Comparison of ENCODE assay signal across 15 cellular contexts in the genomic region with DNA sequence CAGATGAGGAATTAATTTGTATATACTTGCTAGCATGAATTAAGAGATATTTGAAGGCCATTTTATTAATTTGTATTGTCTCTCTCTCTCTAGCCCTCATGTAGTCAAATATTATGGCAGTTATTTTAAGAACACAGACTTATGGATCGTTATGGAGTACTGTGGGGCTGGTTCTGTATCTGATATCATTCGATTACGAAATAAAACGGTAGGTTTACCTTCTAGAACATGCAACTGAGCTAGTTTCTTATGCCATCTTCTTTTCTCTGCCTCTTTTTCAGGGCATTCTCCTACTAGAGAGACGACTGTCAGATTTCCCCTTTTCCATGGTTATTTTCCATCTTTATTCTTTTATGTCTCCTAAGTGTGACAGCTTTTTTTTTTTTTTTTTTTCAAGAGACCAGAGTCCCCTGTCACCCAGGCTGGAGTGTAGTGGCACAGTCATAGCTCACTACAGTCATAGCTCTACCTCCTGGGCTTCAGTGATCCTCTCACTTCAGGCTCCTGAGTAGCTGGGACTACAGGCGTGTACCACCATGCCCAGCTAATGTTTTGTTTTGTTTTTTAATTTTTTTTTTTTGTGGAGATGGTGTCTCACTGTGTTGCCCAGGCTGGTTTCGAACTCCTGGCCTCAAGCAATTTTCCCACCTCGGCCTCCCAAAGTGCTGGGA. TPM values are rescaled to one million over a fixed set of nuclear protein-coding genes. Genes with fewer than 3 reads are reported as not detected.
DNase-seq lines count a peak whose midpoint lies in the region; ATAC-seq and TF ChIP-seq lines count a peak whose summit lies in the region.
"Had no signal": no experiment of that assay in that cellular context is flagged by ENCODE, and none has a peak within 500 bp of the region (broad histone marks: within the 10 kb centered on the region; RNA-seq: fewer than 3 reads in every experiment).

No MANE protein-coding gene starts in this region.

- CTCF ChIA-PET in activated CD4-positive, alpha-beta T cell treated with anti-CD3 and anti-CD28 coated beads for 36 hours (lab: Charles Lee) = interaction anchor here (0.7 to 1.0 kb wide), 3 partner anchors 12 to 96 kb away, joined by 3 read pairs; a partner anchor contains a TSS
- CTCF ChIA-PET in activated CD4-positive, alpha-beta memory T cell treated with anti-CD3 and anti-CD28 coated beads for 36 hours (lab: Charles Lee) = interaction anchor here (0.6 to 1.4 kb wide), 4 partner anchors 22 to 114 kb away, joined by 3 to 4 read pairs (median 4); a partner anchor contains a TSS

- H3K36me3 Mint-ChIP-seq in activated CD4-positive, alpha-beta T cell treated with anti-CD3 and anti-CD28 coated beads for 36 hours (ENCODE audit: low read depth) = peaks cover 77% of the 10 kb centered on the region
- peaks cover 61 to 67% of the 10 kb centered on the region in 2 donors for H3K36me3 Mint-ChIP-seq in CD14-positive monocyte
- H3K36me3 Mint-ChIP-seq in activated CD4-positive, alpha-beta memory T cell treated with anti-CD3 and anti-CD28 coated beads for 36 hours = peaks cover 58% of the 10 kb centered on the region
- H3K36me3 Mint-ChIP-seq in effector memory CD8-positive, alpha-beta T cell (ENCODE audit: insufficient read depth) = peaks cover 89% of the 10 kb centered on the region

- no peak for TF ChIP-seq CTCF in CD14-positive monocyte (IDR thresholded peaks at IDR 0.05)

- peak; percentile 85 for ATAC-seq in activated CD4-positive, alpha-beta T cell treated with anti-CD3 and anti-CD28 coated beads for 36 hours
- ATAC-seq in effector memory CD8-positive, alpha-beta T cell (replicated peaks) = no peak
- ATAC-seq in GM21528 (IDR thresholded peaks at IDR 0.05; ENCODE audit: low FRiP score, unreplicated experiment) = no peak
- ATAC-seq: foreskin keratinocyte had no signal

- peak; percentile 40 for DNase-seq in activated CD4-positive, alpha-beta T cell treated with anti-CD3 and anti-CD28 coated beads for 36 hours
- DNase-seq in activated CD4-positive, alpha-beta T cell treated with anti-CD3 and anti-CD28 coated beads for 4 hours = no peak
- DNase-seq in CD14-positive monocyte (ENCODE audit: low spot score) = no peak
- peak; percentile 34 for DNase-seq in activated CD4-positive, alpha-beta memory T cell treated with anti-CD3 and anti-CD28 coated beads for 36 hours
- DNase-seq in effector memory CD8-positive, alpha-beta T cell = no peak
- no peak for DNase-seq in NCI-H1092 treated with DMSO at 0.1 percent for 48 hours (lab: John Stamatoyannopoulos, UW)
- no peak for DNase-seq in AG08396 (ENCODE audit: low spot score)
- DNase-seq: foreskin keratinocyte; Karpas-422; NCI-H1930; NCI-H345; retina; stimulated activated CD4-positive, alpha-beta T cell treated with anti-CD3 and anti-CD28 coated beads, Interleukin-4, amount 100 ng/mL, for 4 hours; uterus had no signal

- H3K4me1 Mint-ChIP-seq in activated CD4-positive, alpha-beta T cell treated with anti-CD3 and anti-CD28 coated beads for 36 hours = peaks cover 83% of the 10 kb centered on the region
- peaks cover 53% of the 10 kb centered on the region for H3K4me1 Mint-ChIP-seq in CD14-positive monocyte
- H3K4me1 Mint-ChIP-seq in activated CD4-positive, alpha-beta memory T cell treated with anti-CD3 and anti-CD28 coated beads for 36 hours (ENCODE audit: low read depth) = peaks cover 78% of the 10 kb centered on the region
- peaks cover 37 to 76% of the 10 kb centered on the region in 2 donors for H3K4me1 Mint-ChIP-seq in effector memory CD8-positive, alpha-beta T cell (ENCODE audit: low read depth in 2 of 2)

- no peaks in the 10 kb centered on the region for H3K27me3 Mint-ChIP-seq in activated CD4-positive, alpha-beta T cell treated with anti-CD3 and anti-CD28 coated beads for 36 hours
- H3K27me3 Mint-ChIP-seq in CD14-positive monocyte (ENCODE audit: low read depth in 3 of 3) = peaks cover 0 to 3% (median 1%) of the 10 kb centered on the region in 3 donors
- H3K27me3 Mint-ChIP-seq in activated CD4-positive, alpha-beta memory T cell treated with anti-CD3 and anti-CD28 coated beads for 36 hours = no peaks in the 10 kb centered on the region
- no peaks in the 10 kb centered on the region for H3K27me3 Mint-ChIP-seq in effector memory CD8-positive, alpha-beta T cell

- H3K4me3 Mint-ChIP-seq in activated CD4-positive, alpha-beta T cell treated with anti-CD3 and anti-CD28 coated beads for 36 hours = no peak overlapping the region
- no peak overlapping the region for H3K4me3 Mint-ChIP-seq in CD14-positive monocyte
- no peak overlapping the region for H3K4me3 Mint-ChIP-seq in activated CD4-positive, alpha-beta memory T cell treated with anti-CD3 and anti-CD28 coated beads for 36 hours
- peak overlapping the region; percentile 5 to 18 for H3K4me3 Mint-ChIP-seq in effector memory CD8-positive, alpha-beta T cell

- peak overlapping the region; percentile 95 for H3K27ac Mint-ChIP-seq in activated CD4-positive, alpha-beta T cell treated with anti-CD3 and anti-CD28 coated beads for 36 hours
- H3K27ac Mint-ChIP-seq in CD14-positive monocyte = peak overlapping the region in 6 of 7 donors; percentile 30 to 85 (median 70)
- H3K27ac Mint-ChIP-seq in activated CD4-positive, alpha-beta memory T cell treated with anti-CD3 and anti-CD28 coated beads for 36 hours = peak overlapping the region; percentile 65
- peak overlapping the region; percentile 85 to 96 for H3K27ac Mint-ChIP-seq in effector memory CD8-positive, alpha-beta T cell

- POLR2A ChIA-PET in activated CD4-positive, alpha-beta T cell treated with anti-CD3 and anti-CD28 coated beads for 36 hours (lab: Charles Lee) = interaction anchor here (0.6 to 0.8 kb wide), 2 partner anchors 20 to 25 kb away, joined by 5 to 7 read pairs; no protein-coding TSS in a partner anchor
- POLR2A ChIA-PET in activated CD4-positive, alpha-beta memory T cell treated with anti-CD3 and anti-CD28 coated beads for 36 hours (lab: Charles Lee) = interaction anchor here (0.6 to 0.8 kb wide), 5 partner anchors 11 to 392 kb away, joined by 3 to 5 read pairs (median 4); a partner anchor contains a TSS

- no peaks in the 10 kb centered on the region for H3K9me3 Mint-ChIP-seq in activated CD4-positive, alpha-beta T cell treated with anti-CD3 and anti-CD28 coated beads for 36 hours (ENCODE audit: low read depth)
- no peaks in the 10 kb centered on the region for H3K9me3 Mint-ChIP-seq in CD14-positive monocyte
- no peaks in the 10 kb centered on the region for H3K9me3 Mint-ChIP-seq in activated CD4-positive, alpha-beta memory T cell treated with anti-CD3 and anti-CD28 coated beads for 36 hours
- no peaks in the 10 kb centered on the region for H3K9me3 Mint-ChIP-seq in effector memory CD8-positive, alpha-beta T cell

- intact Hi-C loops in activated CD4-positive, alpha-beta T cell treated with anti-CD3 and anti-CD28 coated beads for 36 hours (cut with DNase I, micrococcal nuclease) = no loop called here
- intact Hi-C loops in CD14-positive monocyte (cut with micrococcal nuclease) = loop anchor here (1.0 to 2.0 kb wide), 2 partner anchors 8 to 15 kb away; a partner anchor contains a TSS
- intact Hi-C loops in activated CD4-positive, alpha-beta memory T cell treated with anti-CD3 and anti-CD28 coated beads for 36 hours (cut with micrococcal nuclease) = no loop called here

RNA-seq across cellular contexts. Expression of a gene that starts 15.6 kb away (rescaled TPM):
- 100 to 1,000 TPM; 156 to 164 TPM for total RNA-seq in activated CD4-positive, alpha-beta T cell treated with anti-CD3 and anti-CD28 coated beads for 36 hours
- polyA plus RNA-seq in CD14-positive monocyte = 100 to 1,000 TPM in 1 of 2 donors, 10 to 100 TPM in 1; 69.9 to 123 TPM
- total RNA-seq in activated CD4-positive, alpha-beta memory T cell treated with anti-CD3 and anti-CD28 coated beads for 36 hours = 100 to 1,000 TPM; 126 to 128 TPM

RNA-seq across cellular contexts. Expression of a gene that starts 21.7 kb away (rescaled TPM):
- total RNA-seq in activated CD4-positive, alpha-beta T cell treated with anti-CD3 and anti-CD28 coated beads for 36 hours = 10 to 100 TPM; 56.5 to 61.2 TPM
- 1 to 10 TPM; 6.4 to 9.1 TPM for polyA plus RNA-seq in CD14-positive monocyte
- 10 to 100 TPM; 56.3 to 58.4 TPM for total RNA-seq in activated CD4-positive, alpha-beta memory T cell treated with anti-CD3 and anti-CD28 coated beads for 36 hours

Comparison
In these comparisons a context has a peak if more than half of its experiments do, and no peak if none do; other contexts are left out.
1. DNase-seq: peak in activated CD4-positive, alpha-beta T cell treated with anti-CD3 and anti-CD28 coated beads for 36 hours (single experiment) and activated CD4-positive, alpha-beta memory T cell treated with anti-CD3 and anti-CD28 coated beads for 36 hours (single experiment); none in activated CD4-positive, alpha-beta T cell treated with anti-CD3 and anti-CD28 coated beads for 4 hours (0 of 2), CD14-positive monocyte (single experiment), effector memory CD8-positive, alpha-beta T cell (0 of 3), NCI-H1092 treated with DMSO at 0.1 percent for 48 hours (single experiment) and AG08396 (single experiment).
2. H3K4me3 Mint-ChIP-seq: peak in effector memory CD8-positive, alpha-beta T cell (2 of 2); none in activated CD4-positive, alpha-beta T cell treated with anti-CD3 and anti-CD28 coated beads for 36 hours (single experiment), CD14-positive monocyte (0 of 2) and activated CD4-positive, alpha-beta memory T cell treated with anti-CD3 and anti-CD28 coated beads for 36 hours (single experiment).
3. intact Hi-C loops: an anchor here in CD14-positive monocyte (1.0 to 2.0 kb wide); none called in activated CD4-positive, alpha-beta T cell treated with anti-CD3 and anti-CD28 coated beads for 36 hours and activated CD4-positive, alpha-beta memory T cell treated with anti-CD3 and anti-CD28 coated beads for 36 hours.
4. Peak in every context shown above with its lines, with median percentiles within 50 percentile points of each other: H3K27ac Mint-ChIP-seq.